Comparison of ENCODE assay signal across 16 cellular contexts in the genomic region with DNA sequence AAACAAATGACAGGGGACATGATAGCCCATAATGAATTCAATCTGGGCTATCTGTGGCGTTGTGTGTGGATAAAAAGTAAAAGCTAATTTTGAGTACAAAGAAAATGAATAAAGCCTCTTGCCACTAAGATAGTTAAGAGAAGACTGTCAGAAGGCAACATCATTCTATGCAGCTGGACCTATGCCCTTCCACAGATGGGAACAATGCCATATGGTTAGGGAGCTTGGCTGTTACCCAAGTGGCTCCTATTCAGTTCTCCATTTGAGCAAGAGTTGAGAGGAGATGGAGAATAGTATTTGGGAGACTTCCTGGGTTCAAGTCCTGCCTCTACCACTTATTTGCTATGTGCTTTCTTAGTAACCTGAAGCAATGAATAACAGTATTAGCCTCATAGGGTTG.
DNase-seq lines count a peak whose midpoint lies in the region; ATAC-seq and TF ChIP-seq lines count a peak whose summit lies in the region.
"Had no signal": no experiment of that assay in that cellular context is flagged by ENCODE, and none has a peak within 500 bp of the region (broad histone marks: within the 10 kb centered on the region; RNA-seq: fewer than 3 reads in every experiment).

No MANE protein-coding gene starts in this region.

- H3K4me3 Mint-ChIP-seq in activated CD8-positive, alpha-beta T cell treated with anti-CD3 and anti-CD28 coated beads, Interleukin-2, amount 10 ng/mL, durations not matched to agents 7 days and 5 days = no peak overlapping the region
- no peak overlapping the region for H3K4me3 Mint-ChIP-seq in activated CD8-positive, alpha-beta T cell treated with anti-CD3 and anti-CD28 coated beads for 36 hours
- H3K4me3 Mint-ChIP-seq in activated T-helper 1 cell treated with anti-CD3 and anti-CD28 coated beads, Interleukin-12 subunit alpha, Interleukin-12 subunit beta, Interleukin-2, Interleukin-4 antibody, amounts not matched to agents 30 ng/mL and 10 ng/mL and 1 ng/mL, durations not matched to agents 14 hours and 24 hours and 36 hours = peak overlapping the region; percentile 9
- H3K4me3 Mint-ChIP-seq in stimulated activated memory B cell treated with anti-CD40 and anti-IgM and Interleukin-4, amounts not matched to agents 10 μg/mL and 1 μg/mL and 100 μg/mL, for 72 hours = no peak overlapping the region
- H3K4me3 Mint-ChIP-seq: activated CD4-positive, alpha-beta memory T cell treated with anti-CD3 and anti-CD28 coated beads for 36 hours; central memory CD8-positive, alpha-beta T cell had no signal

- peaks cover 66% of the 10 kb centered on the region for H3K4me1 Mint-ChIP-seq in activated CD8-positive, alpha-beta T cell treated with anti-CD3 and anti-CD28 coated beads, Interleukin-2, amount 10 ng/mL, durations not matched to agents 7 days and 5 days (ENCODE audit: low read depth)
- peaks cover 45% of the 10 kb centered on the region for H3K4me1 Mint-ChIP-seq in activated CD8-positive, alpha-beta T cell treated with anti-CD3 and anti-CD28 coated beads for 36 hours (ENCODE audit: low read depth)
- peaks cover 77% of the 10 kb centered on the region for H3K4me1 Mint-ChIP-seq in activated T-helper 1 cell treated with anti-CD3 and anti-CD28 coated beads, Interleukin-12 subunit alpha, Interleukin-12 subunit beta, Interleukin-2, Interleukin-4 antibody, amounts not matched to agents 30 ng/mL and 10 ng/mL and 1 ng/mL, durations not matched to agents 14 hours and 24 hours and 36 hours (ENCODE audit: low read depth)
- peaks cover 58% of the 10 kb centered on the region for H3K4me1 Mint-ChIP-seq in stimulated activated memory B cell treated with anti-CD40 and anti-IgM and Interleukin-4, amounts not matched to agents 10 μg/mL and 1 μg/mL and 100 μg/mL, for 72 hours

- H3K27me3 ChIP-seq in testis = no peaks in the 10 kb centered on the region

- H3K4me3 ChIP-seq in fibroblast of pulmonary artery (replicated peaks; ENCODE audit: low read depth, low read length) = no peak overlapping the region
- H3K4me3 ChIP-seq in testis = no peak overlapping the region

- H3K27ac ChIP-seq in testis = no peak overlapping the region

- POLR2A ChIA-PET in activated CD8-positive, alpha-beta T cell treated with anti-CD3 and anti-CD28 coated beads, Interleukin-2, amount 10 ng/mL, durations not matched to agents 7 days and 5 days (lab: Charles Lee) = interaction anchor here (0.7 kb wide), 1 partner anchor 20 kb away, joined by 3 read pairs; no protein-coding TSS in a partner anchor
- POLR2A ChIA-PET in activated CD8-positive, alpha-beta T cell treated with anti-CD3 and anti-CD28 coated beads for 36 hours (lab: Charles Lee) = interaction anchor here (1.1 kb wide), 1 partner anchor 118 kb away, joined by 4 read pairs; no protein-coding TSS in a partner anchor

- H3K36me3 Mint-ChIP-seq in activated CD8-positive, alpha-beta T cell treated with anti-CD3 and anti-CD28 coated beads, Interleukin-2, amount 10 ng/mL, durations not matched to agents 7 days and 5 days (ENCODE audit: low read depth) = peaks cover 4% of the 10 kb centered on the region
- H3K36me3 Mint-ChIP-seq in activated CD8-positive, alpha-beta T cell treated with anti-CD3 and anti-CD28 coated beads for 36 hours (ENCODE audit: low read depth) = no peaks in the 10 kb centered on the region
- peaks cover 7% of the 10 kb centered on the region for H3K36me3 Mint-ChIP-seq in activated T-helper 1 cell treated with anti-CD3 and anti-CD28 coated beads, Interleukin-12 subunit alpha, Interleukin-12 subunit beta, Interleukin-2, Interleukin-4 antibody, amounts not matched to agents 30 ng/mL and 10 ng/mL and 1 ng/mL, durations not matched to agents 14 hours and 24 hours and 36 hours (ENCODE audit: low read depth)
- H3K36me3 Mint-ChIP-seq in stimulated activated memory B cell treated with anti-CD40 and anti-IgM and Interleukin-4, amounts not matched to agents 10 μg/mL and 1 μg/mL and 100 μg/mL, for 72 hours = no peaks in the 10 kb centered on the region
- H3K36me3 Mint-ChIP-seq: activated CD4-positive, alpha-beta memory T cell treated with anti-CD3 and anti-CD28 coated beads for 36 hours had no signal

- H3K9me3 ChIP-seq in testis = no peaks in the 10 kb centered on the region

- WGBS in testis, 2 donors = 81 to 83% methylated on average over 1 of the region's 1 CpG

- H3K36me3 ChIP-seq in testis (ENCODE audit: low read depth, missing control alignments) = no peaks in the 10 kb centered on the region

- peaks cover 2% of the 10 kb centered on the region for H3K27me3 Mint-ChIP-seq in activated CD8-positive, alpha-beta T cell treated with anti-CD3 and anti-CD28 coated beads, Interleukin-2, amount 10 ng/mL, durations not matched to agents 7 days and 5 days (ENCODE audit: low read depth)
- H3K27me3 Mint-ChIP-seq in activated CD8-positive, alpha-beta T cell treated with anti-CD3 and anti-CD28 coated beads for 36 hours = peaks cover 3% of the 10 kb centered on the region
- no peaks in the 10 kb centered on the region for H3K27me3 Mint-ChIP-seq in activated T-helper 1 cell treated with anti-CD3 and anti-CD28 coated beads, Interleukin-12 subunit alpha, Interleukin-12 subunit beta, Interleukin-2, Interleukin-4 antibody, amounts not matched to agents 30 ng/mL and 10 ng/mL and 1 ng/mL, durations not matched to agents 14 hours and 24 hours and 36 hours (ENCODE audit: insufficient read depth)
- no peaks in the 10 kb centered on the region for H3K27me3 Mint-ChIP-seq in stimulated activated memory B cell treated with anti-CD40 and anti-IgM and Interleukin-4, amounts not matched to agents 10 μg/mL and 1 μg/mL and 100 μg/mL, for 72 hours

- peak overlapping the region; percentile 3 for H3K27ac Mint-ChIP-seq in activated CD8-positive, alpha-beta T cell treated with anti-CD3 and anti-CD28 coated beads, Interleukin-2, amount 10 ng/mL, durations not matched to agents 7 days and 5 days
- no peak overlapping the region for H3K27ac Mint-ChIP-seq in activated CD8-positive, alpha-beta T cell treated with anti-CD3 and anti-CD28 coated beads for 36 hours
- H3K27ac Mint-ChIP-seq in activated T-helper 1 cell treated with anti-CD3 and anti-CD28 coated beads, Interleukin-12 subunit alpha, Interleukin-12 subunit beta, Interleukin-2, Interleukin-4 antibody, amounts not matched to agents 30 ng/mL and 10 ng/mL and 1 ng/mL, durations not matched to agents 14 hours and 24 hours and 36 hours = no peak overlapping the region
- peak overlapping the region; percentile 74 for H3K27ac Mint-ChIP-seq in stimulated activated memory B cell treated with anti-CD40 and anti-IgM and Interleukin-4, amounts not matched to agents 10 μg/mL and 1 μg/mL and 100 μg/mL, for 72 hours

- CTCF ChIA-PET in activated CD8-positive, alpha-beta T cell treated with anti-CD3 and anti-CD28 coated beads, Interleukin-2, amount 10 ng/mL, durations not matched to agents 7 days and 5 days (lab: Charles Lee) = interaction anchor here (1.5 to 1.8 kb wide), 5 partner anchors 15 to 110 kb away, joined by 3 to 5 read pairs (median 4); no protein-coding TSS in a partner anchor
- CTCF ChIA-PET in activated CD8-positive, alpha-beta T cell treated with anti-CD3 and anti-CD28 coated beads for 36 hours (lab: Charles Lee) = interaction anchor here (0.6 to 3.6 kb wide), 5 partner anchors 10 to 206 kb away, joined by 3 to 12 read pairs (median 4); no protein-coding TSS in a partner anchor

- no peak for TF ChIP-seq CTCF in activated CD8-positive, alpha-beta T cell treated with anti-CD3 and anti-CD28 coated beads for 36 hours (IDR thresholded peaks at IDR 0.05)
- no peak for TF ChIP-seq CTCF in fibroblast of pulmonary artery (IDR thresholded peaks at IDR 0.05; ENCODE audit: low read length, missing control alignments)
- TF ChIP-seq CTCF in testis (IDR thresholded peaks at IDR 0.05) = no peak

- no peaks in the 10 kb centered on the region for H3K9me3 Mint-ChIP-seq in activated CD8-positive, alpha-beta T cell treated with anti-CD3 and anti-CD28 coated beads, Interleukin-2, amount 10 ng/mL, durations not matched to agents 7 days and 5 days (ENCODE audit: insufficient read depth)
- H3K9me3 Mint-ChIP-seq in activated CD8-positive, alpha-beta T cell treated with anti-CD3 and anti-CD28 coated beads for 36 hours = no peaks in the 10 kb centered on the region
- peaks cover 3% of the 10 kb centered on the region for H3K9me3 Mint-ChIP-seq in activated T-helper 1 cell treated with anti-CD3 and anti-CD28 coated beads, Interleukin-12 subunit alpha, Interleukin-12 subunit beta, Interleukin-2, Interleukin-4 antibody, amounts not matched to agents 30 ng/mL and 10 ng/mL and 1 ng/mL, durations not matched to agents 14 hours and 24 hours and 36 hours
- H3K9me3 Mint-ChIP-seq in stimulated activated memory B cell treated with anti-CD40 and anti-IgM and Interleukin-4, amounts not matched to agents 10 μg/mL and 1 μg/mL and 100 μg/mL, for 72 hours = no peaks in the 10 kb centered on the region
- H3K9me3 Mint-ChIP-seq: activated CD4-positive, alpha-beta memory T cell treated with anti-CD3 and anti-CD28 coated beads for 36 hours; central memory CD8-positive, alpha-beta T cell had no signal

- no peak for ATAC-seq in activated CD8-positive, alpha-beta T cell treated with anti-CD3 and anti-CD28 coated beads, Interleukin-2, amount 10 ng/mL, durations not matched to agents 7 days and 5 days
- no peak for ATAC-seq in activated CD8-positive, alpha-beta T cell treated with anti-CD3 and anti-CD28 coated beads for 36 hours
- ATAC-seq in stimulated activated memory B cell treated with anti-CD40 and anti-IgM and Interleukin-4, amounts not matched to agents 10 μg/mL and 1 μg/mL and 100 μg/mL, for 72 hours = no peak
- ATAC-seq: esophagus mucosa had no signal

- H3K4me1 ChIP-seq in testis = no peaks in the 10 kb centered on the region

- no peak for DNase-seq in activated CD8-positive, alpha-beta T cell treated with anti-CD3 and anti-CD28 coated beads, Interleukin-2, amount 10 ng/mL, durations not matched to agents 7 days and 5 days
- no peak for DNase-seq in activated CD8-positive, alpha-beta T cell treated with anti-CD3 and anti-CD28 coated beads for 36 hours
- DNase-seq in activated T-helper 1 cell treated with anti-CD3 and anti-CD28 coated beads, Interleukin-12 subunit alpha, Interleukin-12 subunit beta, Interleukin-2, Interleukin-4 antibody, amounts not matched to agents 30 ng/mL and 10 ng/mL and 1 ng/mL, durations not matched to agents 14 hours and 24 hours and 36 hours (ENCODE audit: low spot score) = no peak
- DNase-seq in fibroblast of pulmonary artery (ENCODE audit: low read depth) (peak; percentile 71), testis (no peak), globus pallidus (ENCODE audit: low spot score) (no peak), SHP77 treated with DMSO at 0.1 percent for 48 hours (lab: John Stamatoyannopoulos, UW) (no peak)
- DNase-seq: activated CD4-positive, alpha-beta memory T cell treated with anti-CD3 and anti-CD28 coated beads for 36 hours; activated effector memory CD4-positive, alpha-beta T cell treated with Interleukin-2 at 50 U/mL for 16 hours; H7; mesenchymal stem cell; NCI-H1930; occipital lobe had no signal

- intact Hi-C loops in activated CD8-positive, alpha-beta T cell treated with anti-CD3 and anti-CD28 coated beads for 36 hours (cut with micrococcal nuclease) = loop anchor here (5.0 kb wide), 1 partner anchor 118 kb away; a partner anchor contains a TSS
- intact Hi-C loops in activated T-helper 1 cell treated with anti-CD3 and anti-CD28 coated beads, Interleukin-12 subunit alpha, Interleukin-12 subunit beta, Interleukin-2, Interleukin-4 antibody, amounts not matched to agents 30 ng/mL and 10 ng/mL and 1 ng/mL, durations not matched to agents 14 hours and 24 hours and 36 hours (cut with micrococcal nuclease) = loop anchor here (2.0 to 5.0 kb wide), 8 partner anchors 347 to 1632 kb away; a partner anchor contains a TSS
- intact Hi-C loops in testis (cut with DNase I; ENCODE audit: low total_unique reads) = no loop called here

- TF ChIP-seq POLR2A in testis (IDR thresholded peaks at IDR 0.05) = no peak

Comparison
In these comparisons a context has a peak if more than half of its experiments do, and no peak if none do; other contexts are left out.
1. H3K27ac Mint-ChIP-seq: peak in activated CD8-positive, alpha-beta T cell treated with anti-CD3 and anti-CD28 coated beads, Interleukin-2, amount 10 ng/mL, durations not matched to agents 7 days and 5 days (single experiment) and stimulated activated memory B cell treated with anti-CD40 and anti-IgM and Interleukin-4, amounts not matched to agents 10 μg/mL and 1 μg/mL and 100 μg/mL, for 72 hours (single experiment); none in activated CD8-positive, alpha-beta T cell treated with anti-CD3 and anti-CD28 coated beads for 36 hours (single experiment) and activated T-helper 1 cell treated with anti-CD3 and anti-CD28 coated beads, Interleukin-12 subunit alpha, Interleukin-12 subunit beta, Interleukin-2, Interleukin-4 antibody, amounts not matched to agents 30 ng/mL and 10 ng/mL and 1 ng/mL, durations not matched to agents 14 hours and 24 hours and 36 hours (single experiment).